ENCODE assay signal across 8 cellular contexts in genomic region chr10:60883187-60883586, GRCh38.
DNase-seq lines count a peak whose midpoint lies in the region; ATAC-seq and TF ChIP-seq lines count a peak whose summit lies in the region.

No MANE protein-coding gene starts in this region.

- intact Hi-C loops in left ventricle myocardium superior (cut with micrococcal nuclease): no loop called here

- no peak for TF ChIP-seq POLR2A in suprapubic skin (IDR thresholded peaks at IDR 0.05)

- no peak overlapping the region for H3K4me3 Mint-ChIP-seq in T-cell

- no peaks in the 10 kb centered on the region for H3K27me3 ChIP-seq in RWPE2 (ENCODE audit: insufficient read depth, poor library complexity, severe bottlenecking)
- no peaks in the 10 kb centered on the region for H3K27me3 ChIP-seq in suprapubic skin

- no peak for DNase-seq in RWPE2 (ENCODE audit: low spot score)
- no peak for DNase-seq in left ventricle myocardium superior
- no peak for DNase-seq in T-cell
- no peak for DNase-seq in suprapubic skin (ENCODE audit: low spot score in 2 of 2)
- DNase-seq in cerebellum (ENCODE audit: low spot score): no peak
- DNase-seq in activated T-cell treated with anti-CD3 and anti-CD28 coated beads for 4 hours: no peak

- TF ChIP-seq CTCF in GM12872 (IDR thresholded peaks at IDR 0.05; ENCODE audit: insufficient read depth, low read depth, low read length): peak; percentile 52; the same call in 2 of the 3 replicates
- peak; percentile 31 for TF ChIP-seq CTCF in RWPE2 (IDR thresholded peaks at IDR 0.05; ENCODE audit: poor library complexity, severe bottlenecking)
- TF ChIP-seq CTCF in suprapubic skin (IDR thresholded peaks at IDR 0.05): no peak

- ATAC-seq in HG02642 (IDR thresholded peaks at IDR 0.05; ENCODE audit: poor library complexity, unreplicated experiment) (peak; percentile 69), RWPE2 (ENCODE audit: low read depth) (peak; percentile 62; the same call in 2 of the 3 replicates), left ventricle myocardium superior (peak; percentile 92), T-cell (replicated peaks in 1 of 4) (no peak)

- no peaks in the 10 kb centered on the region for H3K9me3 Mint-ChIP-seq in T-cell

- H3K4me1 ChIP-seq in RWPE2 (ENCODE audit: insufficient read depth, poor library complexity, severe bottlenecking) (no peaks in the 10 kb centered on the region), suprapubic skin (no peaks in the 10 kb centered on the region)

- H3K27ac Mint-ChIP-seq in T-cell: no peak overlapping the region

- peaks cover 0 to 3% of the 10 kb centered on the region in 2 donors for H3K27me3 Mint-ChIP-seq in T-cell

- H3K27ac ChIP-seq in RWPE2 (ENCODE audit: poor library complexity, severe bottlenecking): no peak overlapping the region
- no peak overlapping the region for H3K27ac ChIP-seq in suprapubic skin

- CTCF ChIA-PET in T-cell (lab: Charles Lee): no interaction called here

- H3K9me3 ChIP-seq in RWPE2 (ENCODE audit: severe bottlenecking) (peaks cover 4% of the 10 kb centered on the region), suprapubic skin (no peaks in the 10 kb centered on the region)

- H3K36me3 ChIP-seq in RWPE2 (ENCODE audit: low read depth): no peaks in the 10 kb centered on the region
- H3K36me3 ChIP-seq in suprapubic skin: peaks cover 6% of the 10 kb centered on the region

- no peak overlapping the region for H3K4me3 ChIP-seq in RWPE2 (ENCODE audit: severe bottlenecking)
- H3K4me3 ChIP-seq in suprapubic skin: no peak overlapping the region

- POLR2A ChIA-PET in T-cell (lab: Charles Lee): no interaction called here

- no peaks in the 10 kb centered on the region for H3K36me3 Mint-ChIP-seq in T-cell

- WGBS in suprapubic skin: 88% methylated on average over 6 of the region's 6 CpGs

- H3K4me1 Mint-ChIP-seq in T-cell: no peaks in the 10 kb centered on the region

- no peak for TF ChIP-seq EP300 in suprapubic skin (IDR thresholded peaks at IDR 0.05)

Comparison
In these comparisons a context has a peak if more than half of its experiments do, and no peak if none do; other contexts are left out.
1. CTCF ChIP-seq: peak in GM12872 (single experiment) and RWPE2 (single experiment); none in suprapubic skin (0 of 2).
2. ATAC-seq: peak in HG02642 (single experiment), RWPE2 (single experiment) and left ventricle myocardium superior (single experiment); none in T-cell (0 of 4).